ENCODE assay signal across 8 cellular contexts in the genomic region with DNA sequence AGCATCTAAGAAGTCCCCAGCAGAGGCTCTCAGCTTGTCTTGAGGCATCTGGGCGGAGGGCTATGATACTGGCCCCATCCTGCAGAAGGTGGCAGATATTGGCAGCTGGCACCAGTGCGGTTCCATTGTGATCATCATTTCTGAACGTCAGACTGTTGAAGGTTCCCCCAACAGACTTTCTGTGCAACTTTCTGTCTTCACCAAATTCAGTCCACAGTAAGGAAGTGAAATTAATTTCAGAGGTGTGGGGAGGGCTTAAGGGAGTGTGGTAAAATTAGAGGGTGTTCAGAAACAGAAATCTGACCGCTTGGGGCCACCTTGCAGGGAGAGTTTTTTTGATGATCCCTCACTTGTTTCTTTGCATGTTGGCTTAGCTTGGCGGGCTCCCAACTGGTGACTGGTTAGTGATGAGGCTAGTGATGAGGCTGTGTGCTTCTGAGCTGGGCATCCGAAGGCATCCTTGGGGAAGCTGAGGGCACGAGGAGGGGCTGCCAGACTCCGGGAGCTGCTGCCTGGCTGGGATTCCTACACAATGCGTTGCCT. TPM values are rescaled to one million over a fixed set of nuclear protein-coding genes. Genes with fewer than 3 reads are reported as not detected.
DNase-seq lines count a peak whose midpoint lies in the region; ATAC-seq, FAIRE-seq and TF ChIP-seq lines count a peak whose summit lies in the region.

A gene with protein sequence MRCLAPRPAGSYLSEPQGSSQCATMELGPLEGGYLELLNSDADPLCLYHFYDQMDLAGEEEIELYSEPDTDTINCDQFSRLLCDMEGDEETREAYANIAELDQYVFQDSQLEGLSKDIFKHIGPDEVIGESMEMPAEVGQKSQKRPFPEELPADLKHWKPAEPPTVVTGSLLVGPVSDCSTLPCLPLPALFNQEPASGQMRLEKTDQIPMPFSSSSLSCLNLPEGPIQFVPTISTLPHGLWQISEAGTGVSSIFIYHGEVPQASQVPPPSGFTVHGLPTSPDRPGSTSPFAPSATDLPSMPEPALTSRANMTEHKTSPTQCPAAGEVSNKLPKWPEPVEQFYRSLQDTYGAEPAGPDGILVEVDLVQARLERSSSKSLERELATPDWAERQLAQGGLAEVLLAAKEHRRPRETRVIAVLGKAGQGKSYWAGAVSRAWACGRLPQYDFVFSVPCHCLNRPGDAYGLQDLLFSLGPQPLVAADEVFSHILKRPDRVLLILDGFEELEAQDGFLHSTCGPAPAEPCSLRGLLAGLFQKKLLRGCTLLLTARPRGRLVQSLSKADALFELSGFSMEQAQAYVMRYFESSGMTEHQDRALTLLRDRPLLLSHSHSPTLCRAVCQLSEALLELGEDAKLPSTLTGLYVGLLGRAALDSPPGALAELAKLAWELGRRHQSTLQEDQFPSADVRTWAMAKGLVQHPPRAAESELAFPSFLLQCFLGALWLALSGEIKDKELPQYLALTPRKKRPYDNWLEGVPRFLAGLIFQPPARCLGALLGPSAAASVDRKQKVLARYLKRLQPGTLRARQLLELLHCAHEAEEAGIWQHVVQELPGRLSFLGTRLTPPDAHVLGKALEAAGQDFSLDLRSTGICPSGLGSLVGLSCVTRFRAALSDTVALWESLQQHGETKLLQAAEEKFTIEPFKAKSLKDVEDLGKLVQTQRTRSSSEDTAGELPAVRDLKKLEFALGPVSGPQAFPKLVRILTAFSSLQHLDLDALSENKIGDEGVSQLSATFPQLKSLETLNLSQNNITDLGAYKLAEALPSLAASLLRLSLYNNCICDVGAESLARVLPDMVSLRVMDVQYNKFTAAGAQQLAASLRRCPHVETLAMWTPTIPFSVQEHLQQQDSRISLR (plus strand): TSS at position 404 of the 543 bp plus-strand sequence. CDS start 129 bp downstream, at position 533.

- DNase-seq in right lobe of liver: peak; percentile 61 to 79 (median 70)
- DNase-seq in HepG2 (ENCODE audit: low spot score): no peak
- peak; percentile 26 for DNase-seq in NCI-H526 treated with DMSO at 0.1 percent for 48 hours (lab: John Stamatoyannopoulos, UW)
- peak; percentile 81 to 86 for DNase-seq in activated T-cell treated with anti-CD3 and anti-CD28 coated beads, Interleukin-2, amount 50 U/mL, for 72 hours
- peak in 41 of 42 donors; percentile 28 to 87 (median 60) for DNase-seq in head of caudate nucleus
- DNase-seq in spleen: peak; percentile 92
- DNase-seq in COR-L47 (lab: John Stamatoyannopoulos, UW): no peak

- H3K79me2 ChIP-seq in HepG2 (ENCODE audit: insufficient read depth, low read length): no peaks in the 10 kb centered on the region

- TF ChIP-seq POLR2A in right lobe of liver (IDR thresholded peaks at IDR 0.05) (peak; percentile 41), HepG2 (IDR thresholded peaks at IDR 0.05; ENCODE audit: insufficient read depth in 1 of 2, low read depth in 2 of 2, low read length in 2 of 2) (no peak), spleen (IDR thresholded peaks at IDR 0.05) (peak in 2 of 3 donors; percentile 46 to 60)

- H3K4me2 ChIP-seq in HepG2 (ENCODE audit: low read depth, low read length): no peak within 1 kb of the TSS

- no peak for FAIRE-seq in HepG2 (lab: Jason Lieb, UNC)

- no peak for TF ChIP-seq RAD21 in HepG2 (CRISPR knock-in tag; IDR thresholded peaks at IDR 0.05)

- peaks cover 91% of the 10 kb centered on the region for H3K27me3 Mint-ChIP-seq in activated T-cell treated with anti-CD3 and anti-CD28 coated beads, Interleukin-2, amount 50 U/mL, for 72 hours (ENCODE audit: low read depth)

- H3K4me1 Mint-ChIP-seq in activated T-cell treated with anti-CD3 and anti-CD28 coated beads, Interleukin-2, amount 50 U/mL, for 72 hours (ENCODE audit: low read depth): peaks cover 83% of the 10 kb centered on the region

- H3K4me3 ChIP-seq in right lobe of liver: no peak within 1 kb of the TSS
- no peak within 1 kb of the TSS for H3K4me3 ChIP-seq in HepG2 (replicated peaks in 1 of 3; ENCODE audit: insufficient read depth in 1 of 3, low read depth in 2 of 3, low read length in 3 of 3)
- peak within 1 kb of the TSS; percentile 33 to 94 (median 88) for H3K4me3 ChIP-seq in spleen

- no peak within 1 kb of the TSS for H2AFZ ChIP-seq in HepG2 (ENCODE audit: low read length)

- in situ Hi-C loops in HepG2 (cut with HindIII; ENCODE audit: extremely low pct_ligation_motif_present, low pct_unique_long_range_greater_than_20kb): no loop called here

- H3K9ac ChIP-seq in HepG2 (ENCODE audit: insufficient read depth, low read depth, low read length): no peak within 1 kb of the TSS

- H3K36me3 Mint-ChIP-seq in activated T-cell treated with anti-CD3 and anti-CD28 coated beads, Interleukin-2, amount 50 U/mL, for 72 hours (ENCODE audit: insufficient read depth in 2 of 2): peaks cover 2% of the 10 kb centered on the region in 2 donors

- BruUV-seq in HepG2 (replicated peaks; lab: Mats Ljungman, UMichigan): no TSS peak

- no peaks in the 10 kb centered on the region for H3K9me3 ChIP-seq in right lobe of liver
- no peaks in the 10 kb centered on the region for H3K9me3 ChIP-seq in HepG2 (ENCODE audit: low read length)
- no peaks in the 10 kb centered on the region for H3K9me3 ChIP-seq in spleen

- H3K4me1 ChIP-seq in right lobe of liver: peaks cover 0 to 12% (median 3%) of the 10 kb centered on the region in 4 donors
- H3K4me1 ChIP-seq in HepG2 (ENCODE audit: insufficient read depth, low read length): peaks cover under 1% of the 10 kb centered on the region
- peaks cover 21 to 93% (median 77%) of the 10 kb centered on the region in 6 donors for H3K4me1 ChIP-seq in spleen

- TF ChIP-seq CTCF in right lobe of liver (IDR thresholded peaks at IDR 0.05) (no peak), HepG2 (CRISPR knock-in tag; IDR thresholded peaks at IDR 0.05) (no peak), spleen (IDR thresholded peaks at IDR 0.05 in 8 of 11, conservative IDR thresholded peaks at IDR 0.05 in 3 of 11) (peak in 2 of 11 experiments; percentile 3 to 11)

- intact Hi-C loops in right lobe of liver (cut with DNase I) (no loop called here), HepG2 (cut with micrococcal nuclease; ENCODE audit: unreplicated experiment) (no loop called here), head of caudate nucleus (cut with DNase I) (no loop called here), spleen (cut with DNase I; ENCODE audit: low total_unique reads) (loop anchor here (5.0 kb wide), 1 partner anchor 135 kb away; a partner anchor contains a TSS)

- TF ChIP-seq EP300 in HepG2 (IDR thresholded peaks at IDR 0.05; ENCODE audit: low read depth in 2 of 2, low read length in 2 of 2) (no peak), HepG2 (CRISPR knock-in tag; IDR thresholded peaks at IDR 0.05; ENCODE audit: borderline replicate concordance) (no peak)

- no peaks in the 10 kb centered on the region for H3K9me3 Mint-ChIP-seq in activated T-cell treated with anti-CD3 and anti-CD28 coated beads, Interleukin-2, amount 50 U/mL, for 72 hours

- H3K27ac ChIP-seq in right lobe of liver: no peak within 1 kb of the TSS
- no peak within 1 kb of the TSS for H3K27ac ChIP-seq in HepG2 (ENCODE audit: extremely low read length, insufficient read depth, low read length)
- peak within 1 kb of the TSS; percentile 55 to 91 (median 82) for H3K27ac ChIP-seq in spleen

- no peaks in the 10 kb centered on the region for H3K27me3 ChIP-seq in right lobe of liver
- peaks cover 8 to 60% of the 10 kb centered on the region in 2 experiments; a peak in 4 of 5 replicates for H3K27me3 ChIP-seq in HepG2 (ENCODE audit: control insufficient read depth in 1 of 2, insufficient read depth in 2 of 2, low read length in 2 of 2)
- peaks cover 0 to 21% (median 0%) of the 10 kb centered on the region in 7 donors for H3K27me3 ChIP-seq in spleen (replicated peaks in 1 of 7)

- H3K27ac Mint-ChIP-seq in activated T-cell treated with anti-CD3 and anti-CD28 coated beads, Interleukin-2, amount 50 U/mL, for 72 hours: peak within 1 kb of the TSS; percentile 39

- H3K36me3 ChIP-seq in right lobe of liver: no peaks in the 10 kb centered on the region
- no peaks in the 10 kb centered on the region for H3K36me3 ChIP-seq in HepG2 (replicated peaks in 1 of 2; ENCODE audit: control insufficient read depth in 1 of 2, insufficient read depth in 2 of 2, low read length in 2 of 2)
- no peaks in the 10 kb centered on the region for H3K36me3 ChIP-seq in spleen

- no peaks in the 10 kb centered on the region for H4K20me1 ChIP-seq in HepG2 (ENCODE audit: insufficient read depth, low read length)

- ATAC-seq in right lobe of liver (peak; percentile 5 to 51 (median 13)), HepG2 (no peak), HG02840 (IDR thresholded peaks at IDR 0.05; ENCODE audit: low FRiP score, unreplicated experiment) (peak; percentile 53)
- ATAC-seq in activated T-cell treated with anti-CD3 and anti-CD28 coated beads, Interleukin-2, amount 50 U/mL, for 72 hours (replicated peaks in 1 of 2): peak; percentile 75 to 79

- WGBS in right lobe of liver (ENCODE audit: insufficient coverage, low coverage, low lambda C conversion rate, missing lambda C conversion rate): 34% methylated on average over 8 of the region's 9 CpGs
- 37% methylated on average over 9 of the region's 9 CpGs for WGBS in HepG2 (ENCODE audit: low lambda C conversion rate)
- WGBS in spleen, 5 donors: 21 to 27% (median 25%) methylated on average over 9 of the region's 9 CpGs

- POLR2A ChIA-PET in HepG2 (lab: Yijun Ruan, JAX): no interaction called here

- peak within 1 kb of the TSS; percentile 86 to 93 for H3K4me3 Mint-ChIP-seq in activated T-cell treated with anti-CD3 and anti-CD28 coated beads, Interleukin-2, amount 50 U/mL, for 72 hours

- CTCF ChIA-PET in HepG2 (lab: Yijun Ruan, JAX; ENCODE audit: low intra/inter-chr PET ratio, low total read pairs): no interaction called here

RNA-seq across cellular contexts. Expression of the gene that starts here (rescaled TPM):
- total RNA-seq in right lobe of liver: 1 to 10 TPM in 5 of 6 experiments, under 1 TPM in 1; 0.95 to 6.4 (median 3.3) TPM
- 0.09 and 0.11 TPM in 2 replicates for total RNA-seq in HepG2 (2016; rRNA removed; fragmentation: Illumina TruSeq; extraction: Trizol)
- 0.09 TPM in 1 of 2 replicates, not detected in the other for total RNA-seq in HepG2 (2016; cell fraction: cytosol; rRNA removed; fragmentation: Illumina TruSeq; extraction: Trizol; ENCODE audit: low read depth)
- 0.10 and 0.13 TPM in 2 replicates for total RNA-seq in HepG2 (2016; cell fraction: insoluble cytoplasmic fraction; rRNA removed; fragmentation: Illumina TruSeq; extraction: Trizol)
- total RNA-seq in HepG2 (2016; cell fraction: membrane; rRNA removed; fragmentation: Illumina TruSeq; extraction: Trizol): 0.09 and 0.21 TPM in 2 replicates
- total RNA-seq in HepG2 (2016; cell fraction: nucleus; rRNA removed; fragmentation: Illumina TruSeq; extraction: Trizol): 0.19 TPM in 1 of 2 replicates, not detected in the other
- 0.05 and 0.08 TPM in 2 replicates for polyA plus RNA-seq in HepG2 (2011; rRNA removed)
- 0.10 and 0.11 TPM in 2 replicates for polyA plus RNA-seq in HepG2 (2011; cell fraction: cytosol; rRNA removed)
- 0.28 and 0.47 TPM in 2 replicates for polyA plus RNA-seq in HepG2 (2011; cell fraction: nucleus; rRNA removed)
- 0.36 and 0.56 TPM in 2 replicates for polyA plus RNA-seq in HepG2 (2012)
- polyA plus RNA-seq in HepG2 (2016; cell fraction: cytosol; fragmentation: Illumina TruSeq; extraction: Trizol; ENCODE audit: low read depth): 0.11 and 0.14 TPM in 2 replicates
- polyA plus RNA-seq in HepG2 (2016; cell fraction: insoluble cytoplasmic fraction; fragmentation: Illumina TruSeq; extraction: Trizol; ENCODE audit: low read depth): 0.13 TPM in 1 of 2 replicates, not detected in the other
- 0.24 TPM in 1 of 2 replicates, not detected in the other for polyA plus RNA-seq in HepG2 (2016; cell fraction: membrane; fragmentation: Illumina TruSeq; extraction: Trizol; ENCODE audit: low read depth)
- polyA plus RNA-seq in HepG2 (2016; cell fraction: nucleus; fragmentation: Illumina TruSeq; extraction: Trizol; ENCODE audit: insufficient read depth, low read depth): 0.15 TPM in 1 of 2 replicates, not detected in the other
- 0.06 and 1.5 TPM in 2 replicates for polyA minus RNA-seq in HepG2 (2011; rRNA and poly(A)+ RNA removed; ENCODE audit: low replicate concordance)
- polyA minus RNA-seq in HepG2 (2011; cell fraction: cytosol; rRNA and poly(A)+ RNA removed): 0.26 TPM in 1 of 2 replicates, not detected in the other
- 0.12 and 0.26 TPM in 2 replicates for polyA minus RNA-seq in HepG2 (2011; cell fraction: nucleus; rRNA and poly(A)+ RNA removed)
- total RNA-seq in activated T-cell treated with anti-CD3 and anti-CD28 coated beads, Interleukin-2, amount 50 U/mL, for 72 hours: 1 to 10 TPM; 3.1 to 7.2 TPM
- 100 to 1,000 TPM in 6 of 7 donors, 10 to 100 TPM in 1; 88.0 to 179 (median 143) TPM for total RNA-seq in spleen
- 10 to 100 TPM; 67.0 to 93.6 (median 81.8) TPM for polyA plus RNA-seq in spleen

Comparison
In these comparisons a context has a peak if more than half of its experiments do, and no peak if none do; other contexts are left out.
1. RNA of the gene that starts here (total RNA-seq): 88.0 to 179 TPM in spleen; 3.1 to 7.2 TPM in activated T-cell treated with anti-CD3 and anti-CD28 coated beads, Interleukin-2, amount 50 U/mL, for 72 hours, 0.95 to 6.4 TPM in right lobe of liver and 0.09 to 0.21 TPM in HepG2; every median in the first group is over 10 times any median in the second.
2. RNA of the gene that starts here (polyA plus RNA-seq): 67.0 to 93.6 TPM in spleen; 0.05 to 0.56 TPM in HepG2; every median in the first group is over 10 times any median in the second.
3. DNase-seq: peak in right lobe of liver (3 of 3), NCI-H526 treated with DMSO at 0.1 percent for 48 hours (single experiment), activated T-cell treated with anti-CD3 and anti-CD28 coated beads, Interleukin-2, amount 50 U/mL, for 72 hours (2 of 2), head of caudate nucleus (41 of 42) and spleen (single experiment); none in HepG2 (single experiment) and COR-L47 (single experiment).
4. POLR2A ChIP-seq: peak in right lobe of liver (single experiment) and spleen (2 of 3); none in HepG2 (0 of 2).
5. H3K27ac ChIP-seq: peak in spleen (8 of 8); none in right lobe of liver (0 of 3) and HepG2 (single experiment).
6. H3K4me3 ChIP-seq: peak in spleen (8 of 8); none in right lobe of liver (0 of 3) and HepG2 (0 of 3).